In genomic region chr13:106518535-106518934, GRCh38 we compare ENCODE assay signal across 29 cellular contexts.
"Had no signal": no experiment of that assay in that cellular context is flagged by ENCODE, and none has a peak within 500 bp of the region (broad histone marks: within the 10 kb centered on the region; RNA-seq: fewer than 3 reads in every experiment).

No MANE protein-coding gene starts in this region.

- H3K36me3 ChIP-seq: cardiac muscle cell, gastroesophageal sphincter, neutrophil, pancreas, prostate gland, tibial artery had no signal

- H3K4me1 ChIP-seq: pancreas, prostate gland had no signal

- H3K27ac ChIP-seq: body of pancreas, cardiac muscle cell, coronary artery, gastroesophageal sphincter, neutrophil, pancreas, prostate gland, tibial artery had no signal

- H3K27me3 ChIP-seq: body of pancreas, cardiac muscle cell, dorsolateral prefrontal cortex, gastroesophageal sphincter, pancreas, tibial artery had no signal

- DNase-seq: activated CD4-positive, alpha-beta T cell treated with anti-CD3 and anti-CD28 coated beads for 4 hours; activated CD4-positive, alpha-beta T cell treated with anti-CD3 and anti-CD28 coated beads, Interleukin-2, amount 50 U/mL, for 4 hours; activated CD8-positive, alpha-beta memory T cell treated with anti-CD3 and anti-CD28 coated beads for 24 hours; activated effector memory CD4-positive, alpha-beta T cell treated with Interleukin-2 at 50 U/mL for 16 hours; activated naive CD4-positive, alpha-beta T cell treated with Interleukin-2 at 50 U/mL for 16 hours; anterior cingulate cortex; body of pancreas; cerebellar nuclear complex; dorsolateral prefrontal cortex; effector memory CD4-positive, alpha-beta T cell; erythroblast; hippocampal formation; left cardiac atrium; naive thymus-derived CD8-positive, alpha-beta T cell; pancreas; retina; stimulated activated CD4-positive, alpha-beta T cell treated with anti-CD3 and anti-CD28 coated beads, Interleukin-4, amount 100 ng/mL, for 24 hours; stimulated activated naive CD8-positive, alpha-beta T cell treated with anti-CD3 and anti-CD28 coated beads, Interleukin-15, amount 100 ng/mL, for 72 hours; T-helper 1 cell; tibial artery had no signal

- H3K9me3 ChIP-seq: body of pancreas, gastroesophageal sphincter, neutrophil, pancreas, prostate gland, tibial artery had no signal

- H3K4me3 Mint-ChIP-seq: activated naive CD8-positive, alpha-beta T cell; naive thymus-derived CD8-positive, alpha-beta T cell; stimulated activated memory B cell treated with anti-CD40 and anti-IgM and Interleukin-4, amounts not matched to agents 10 μg/mL and 1 μg/mL and 100 μg/mL, for 72 hours; stimulated activated naive CD8-positive, alpha-beta T cell treated with anti-CD3 and anti-CD28 coated beads, Interleukin-15, amount 100 ng/mL, for 72 hours had no signal

- H3K4me3 ChIP-seq: body of pancreas, cardiac muscle cell, coronary artery, dorsolateral prefrontal cortex, gastroesophageal sphincter, pancreas, prostate gland, skin epidermis, tibial artery had no signal

- H3K9me3 Mint-ChIP-seq: naive thymus-derived CD8-positive, alpha-beta T cell; stimulated activated memory B cell treated with anti-CD40 and anti-IgM and Interleukin-4, amounts not matched to agents 10 μg/mL and 1 μg/mL and 100 μg/mL, for 72 hours; stimulated activated naive CD8-positive, alpha-beta T cell treated with anti-CD3 and anti-CD28 coated beads, Interleukin-15, amount 100 ng/mL, for 72 hours had no signal

- ATAC-seq: body of pancreas; gastroesophageal sphincter; left cardiac atrium; naive thymus-derived CD8-positive, alpha-beta T cell; pancreas; sciatic nerve; stimulated activated memory B cell treated with anti-CD40 and anti-IgM and Interleukin-4, amounts not matched to agents 10 μg/mL and 1 μg/mL and 100 μg/mL, for 72 hours; stimulated activated naive CD8-positive, alpha-beta T cell treated with anti-CD3 and anti-CD28 coated beads, Interleukin-15, amount 100 ng/mL, for 72 hours had no signal

- H3K27ac Mint-ChIP-seq: activated naive CD8-positive, alpha-beta T cell; naive thymus-derived CD8-positive, alpha-beta T cell; stimulated activated memory B cell treated with anti-CD40 and anti-IgM and Interleukin-4, amounts not matched to agents 10 μg/mL and 1 μg/mL and 100 μg/mL, for 72 hours; stimulated activated naive CD8-positive, alpha-beta T cell treated with anti-CD3 and anti-CD28 coated beads, Interleukin-15, amount 100 ng/mL, for 72 hours had no signal

- H3K4me1 Mint-ChIP-seq: naive thymus-derived CD8-positive, alpha-beta T cell; stimulated activated memory B cell treated with anti-CD40 and anti-IgM and Interleukin-4, amounts not matched to agents 10 μg/mL and 1 μg/mL and 100 μg/mL, for 72 hours; stimulated activated naive CD8-positive, alpha-beta T cell treated with anti-CD3 and anti-CD28 coated beads, Interleukin-15, amount 100 ng/mL, for 72 hours had no signal

- H3K36me3 Mint-ChIP-seq: activated naive CD8-positive, alpha-beta T cell; naive thymus-derived CD8-positive, alpha-beta T cell; stimulated activated memory B cell treated with anti-CD40 and anti-IgM and Interleukin-4, amounts not matched to agents 10 μg/mL and 1 μg/mL and 100 μg/mL, for 72 hours had no signal
